10 cellular contexts compared by ENCODE assay signal in genomic region chr1:168348146-168348709, GRCh38.
DNase-seq lines count a peak whose midpoint lies in the region; ATAC-seq and TF ChIP-seq lines count a peak whose summit lies in the region.
"Had no signal": no experiment of that assay in that cellular context is flagged by ENCODE, and none has a peak within 500 bp of the region (broad histone marks: within the 10 kb centered on the region; RNA-seq: fewer than 3 reads in every experiment).

No MANE protein-coding gene starts in this region.

- peaks cover 9% of the 10 kb centered on the region for H3K9me3 Mint-ChIP-seq in endodermal cell

- no peaks in the 10 kb centered on the region for H3K4me1 Mint-ChIP-seq in endodermal cell

- H2AFZ ChIP-seq in mammary epithelial cell (ENCODE audit: low read depth, low read length), result no peak overlapping the region

- dilution Hi-C loops in mammary epithelial cell (cut with HindIII; ENCODE audit: low sequenced_read_pairs), result no loop called here

- no peaks in the 10 kb centered on the region for H3K36me3 Mint-ChIP-seq in endodermal cell (ENCODE audit: low read depth)

- H3K4me3 Mint-ChIP-seq in endodermal cell, result no peak overlapping the region

- no peak for ATAC-seq in HG03378 (IDR thresholded peaks at IDR 0.05; ENCODE audit: unreplicated experiment)
- no peak for ATAC-seq in HG02840 (IDR thresholded peaks at IDR 0.05; ENCODE audit: low FRiP score, unreplicated experiment)

- H4K20me1 ChIP-seq in mammary epithelial cell (ENCODE audit: insufficient read depth, low read length), result no peaks in the 10 kb centered on the region

- no peak for TF ChIP-seq CTCF in mammary epithelial cell (conservative IDR thresholded peaks at IDR 0.05 in 1 of 2, IDR thresholded peaks at IDR 0.05 in 1 of 2; ENCODE audit: extremely low read depth in 1 of 2, insufficient read depth in 1 of 2, low read depth in 1 of 2, low read length in 2 of 2)
- TF ChIP-seq CTCF in neutrophil (IDR thresholded peaks at IDR 0.05), result no peak
- no peak for TF ChIP-seq CTCF in endodermal cell (conservative IDR thresholded peaks at IDR 0.05)

- H3K4me1 ChIP-seq in mammary epithelial cell (ENCODE audit: insufficient read depth, low read length), result no peaks in the 10 kb centered on the region
- H3K4me1 ChIP-seq in neutrophil (ENCODE audit: control insufficient read depth in 1 of 2, insufficient read depth in 1 of 2, low read depth in 1 of 2, low read length in 1 of 2), result peaks cover 3 to 4% of the 10 kb centered on the region in 2 experiments
- H3K4me1 ChIP-seq in endodermal cell (ENCODE audit: control insufficient read depth, insufficient read depth, low read length), result no peaks in the 10 kb centered on the region

- peaks cover 19% of the 10 kb centered on the region for H3K27me3 Mint-ChIP-seq in endodermal cell (ENCODE audit: insufficient read depth)

- H3K79me2 ChIP-seq in mammary epithelial cell (ENCODE audit: insufficient read depth, low read length), result no peaks in the 10 kb centered on the region

- H3K27me3 ChIP-seq in mammary epithelial cell (ENCODE audit: insufficient read depth, low read length) (no peaks in the 10 kb centered on the region), neutrophil (no peaks in the 10 kb centered on the region), endodermal cell (ENCODE audit: control insufficient read depth, insufficient read depth, low read length, poor library complexity, severe bottlenecking) (no peaks in the 10 kb centered on the region)

- peak overlapping the region in 1 of 3 experiments; percentile 9 for H3K4me3 ChIP-seq in mammary epithelial cell (replicated peaks in 1 of 3; ENCODE audit: insufficient read depth in 1 of 3, low read depth in 2 of 3, low read length in 3 of 3)
- H3K4me3 ChIP-seq in neutrophil (ENCODE audit: low read depth in 1 of 2, low read length in 1 of 2), result peak overlapping the region; percentile 61 to 64
- H3K4me3 ChIP-seq in endodermal cell (ENCODE audit: low read length), result no peak overlapping the region

- BruUV-seq in mammary epithelial cell (replicated peaks; lab: Mats Ljungman, UMichigan), result no TSS peak

- H3K4me2 ChIP-seq in mammary epithelial cell (ENCODE audit: insufficient read depth, low read depth, low read length), result peak overlapping the region; percentile 35

- no peaks in the 10 kb centered on the region for H3K36me3 ChIP-seq in mammary epithelial cell (ENCODE audit: insufficient read depth, low read length)
- no peaks in the 10 kb centered on the region for H3K36me3 ChIP-seq in neutrophil
- no peaks in the 10 kb centered on the region for H3K36me3 ChIP-seq in endodermal cell (ENCODE audit: control insufficient read depth, insufficient read depth, low read length)

- H3K27ac Mint-ChIP-seq in endodermal cell, result no peak overlapping the region

- intact Hi-C loops in mammary epithelial cell (cut with micrococcal nuclease), result no loop called here

- in situ Hi-C loops in mammary epithelial cell (cut with MboI; ENCODE audit: low sequenced_read_pairs in 2 of 2), result loop anchor here in 1 of 2 donors (10.0 kb wide), 1 partner anchor 227 kb away; the partner anchor contains the start of gene XCL1

- no peak overlapping the region for H3K9ac ChIP-seq in mammary epithelial cell (ENCODE audit: insufficient read depth, low read length)
- no peak overlapping the region for H3K9ac ChIP-seq in endodermal cell (ENCODE audit: extremely low read depth, low read length, poor library complexity, severe bottlenecking)

- H3K9me3 ChIP-seq in mammary epithelial cell (replicated peaks; ENCODE audit: insufficient read depth, low read length) (no peaks in the 10 kb centered on the region), neutrophil (no peaks in the 10 kb centered on the region), endodermal cell (ENCODE audit: control insufficient read depth, low read length) (peaks cover 5% of the 10 kb centered on the region)

- WGBS in mammary epithelial cell (ENCODE audit: low coverage, missing lambda C conversion rate), result 81% methylated on average over 7 of the region's 8 CpGs
- 92 to 95% methylated on average over 2 to 8 of the region's 8 CpGs for WGBS in endodermal cell (ENCODE audit: insufficient coverage in 1 of 2, insufficient read length in 1 of 2), 2 experiments

- H3K27ac ChIP-seq in mammary epithelial cell (ENCODE audit: insufficient read depth, low read depth, low read length) (no peak overlapping the region), neutrophil (no peak overlapping the region), endodermal cell (ENCODE audit: low read depth, low read length) (no peak overlapping the region)

- CTCF ChIA-PET in mammary epithelial cell (lab: Charles Lee; ENCODE audit: low non-redundant PET), result interaction anchor here (0.8 kb wide), 1 partner anchor 121 kb away, joined by 15 read pairs; no protein-coding TSS in a partner anchor

- DNase-seq in Daoy (ENCODE audit: low read depth) (peak; percentile 58), NAMALWA (ENCODE audit: low spot score) (peak; percentile 45), mammary epithelial cell (no peak), endodermal cell (no peak)
- no peak for DNase-seq in stimulated activated CD8-positive, alpha-beta memory T cell treated with anti-CD3 and anti-CD28 coated beads, Interleukin-4, amount 100 ng/mL, for 48 hours
- DNase-seq: cortex of kidney, NCI-H2171 had no signal

Comparison
In these comparisons a context has a peak if more than half of its experiments do, and no peak if none do; other contexts are left out.
1. DNase-seq: peak in Daoy (single experiment) and NAMALWA (single experiment); none in mammary epithelial cell (single experiment), stimulated activated CD8-positive, alpha-beta memory T cell treated with anti-CD3 and anti-CD28 coated beads, Interleukin-4, amount 100 ng/mL, for 48 hours (single experiment) and endodermal cell (single experiment).